ENCODE assay signal across 31 cellular contexts in the genomic region with DNA sequence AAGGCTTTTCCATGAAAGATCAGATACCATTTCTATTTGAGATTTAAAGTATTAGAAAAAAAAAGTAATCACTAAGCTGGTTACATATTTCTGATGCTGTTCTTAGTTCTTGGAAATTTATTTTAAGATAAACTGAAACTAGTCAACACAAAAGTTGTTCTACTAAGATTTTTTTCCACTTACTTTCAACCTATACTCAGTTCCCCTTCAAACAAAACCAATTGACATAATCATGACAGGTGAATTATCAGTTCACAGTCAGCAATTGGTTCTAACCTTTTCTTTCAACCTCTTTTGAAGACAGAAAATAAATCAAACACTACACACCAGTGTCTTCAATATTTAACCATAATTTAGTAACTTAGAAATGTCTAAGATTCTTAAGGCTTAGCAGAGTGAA.
"Had no signal": no experiment of that assay in that cellular context is flagged by ENCODE, and none has a peak within 500 bp of the region (broad histone marks: within the 10 kb centered on the region; RNA-seq: fewer than 3 reads in every experiment).

No MANE protein-coding gene starts in this region.

- H3K79me2 ChIP-seq: parathyroid adenoma had no signal

- ATAC-seq: naive thymus-derived CD8-positive, alpha-beta T cell; natural killer cell treated with Interleukin-12 subunit alpha and Interleukin-12 subunit beta and Interleukin-15 and Interleukin-18, amount 100 ng/mL, for 72 hours; psoas muscle; right cardiac atrium; right lobe of liver; stimulated activated naive CD8-positive, alpha-beta T cell treated with anti-CD3 and anti-CD28 coated beads, Interleukin-15, amount 100 ng/mL, for 72 hours; stimulated activated naive CD8-positive, alpha-beta T cell treated with anti-CD3 and anti-CD28 coated beads, Interleukin-15, Interleukin-2, amounts not matched to agents 100 U/mL and 50 U/mL, for 24 hours had no signal

- H3K4me1 ChIP-seq: neural progenitor cell, parathyroid adenoma, psoas muscle, right lobe of liver, sigmoid colon, spleen, suprapubic skin, testis, tibial artery, transverse colon, upper lobe of left lung had no signal

- H3K27me3 ChIP-seq: neural progenitor cell, ovary, right lobe of liver, sigmoid colon, spleen, suprapubic skin, testis, tibial artery, transverse colon, upper lobe of left lung had no signal

- H3K27ac ChIP-seq: neural progenitor cell, ovary, parathyroid adenoma, psoas muscle, right lobe of liver, sigmoid colon, spleen, suprapubic skin, testis, tibial artery, transverse colon, upper lobe of left lung had no signal

- H3K4me1 Mint-ChIP-seq: nephron progenitor cell; stimulated activated naive CD8-positive, alpha-beta T cell treated with anti-CD3 and anti-CD28 coated beads, Interleukin-15, amount 100 ng/mL, for 72 hours had no signal

- H2AFZ ChIP-seq: neural progenitor cell, parathyroid adenoma had no signal

- H3K4me3 ChIP-seq: neural progenitor cell, ovary, psoas muscle, right lobe of liver, sigmoid colon, smooth muscle cell, spleen, suprapubic skin, testis, tibial artery, transverse colon, upper lobe of left lung had no signal

- H3K4me2 ChIP-seq: neural progenitor cell, smooth muscle cell had no signal

- H3K4me3 Mint-ChIP-seq: naive thymus-derived CD8-positive, alpha-beta T cell; natural killer cell treated with Interleukin-12 subunit alpha and Interleukin-12 subunit beta and Interleukin-15 and Interleukin-18, amount 100 ng/mL, for 72 hours; nephron progenitor cell; neural progenitor cell; stimulated activated naive CD8-positive, alpha-beta T cell treated with anti-CD3 and anti-CD28 coated beads, Interleukin-15, amount 100 ng/mL, for 72 hours had no signal

- FAIRE-seq: urothelium cell line had no signal

- H3K36me3 ChIP-seq: neural progenitor cell, ovary, right lobe of liver, sigmoid colon, spleen, suprapubic skin, tibial artery, transverse colon, upper lobe of left lung had no signal

- DNase-seq: naive B cell; naive thymus-derived CD8-positive, alpha-beta T cell; nephron progenitor cell; occipital lobe; ovary; posterior cingulate gyrus; psoas muscle; right cardiac atrium; right lobe of liver; sigmoid colon; spleen; stimulated activated CD4-positive, alpha-beta T cell treated with anti-CD3 and anti-CD28 coated beads, Interleukin-12 subunit alpha, Interleukin-12 subunit beta, amount 100 ng/mL, for 4 hours; stimulated activated CD4-positive, alpha-beta T cell treated with anti-CD3 and anti-CD28 coated beads, Interleukin-1b, Interleukin-23, amount 100 ng/mL, for 48 hours; stimulated activated CD4-positive, alpha-beta T cell treated with anti-CD3 and anti-CD28 coated beads, Interleukin-4, amount 100 ng/mL, for 1 hour; stimulated activated CD4-positive, alpha-beta T cell treated with anti-CD3 and anti-CD28 coated beads, Interleukin-4, amount 100 ng/mL, for 4 hours; stimulated activated CD8-positive, alpha-beta memory T cell treated with anti-CD3 and anti-CD28 coated beads, Interleukin-4, amount 100 ng/mL, for 48 hours; stimulated activated naive CD4-positive, alpha-beta T cell; stimulated activated naive CD8-positive, alpha-beta T cell treated with anti-CD3 and anti-CD28 coated beads, Interleukin-15, amount 100 ng/mL, for 72 hours; stimulated activated naive CD8-positive, alpha-beta T cell treated with anti-CD3 and anti-CD28 coated beads, Interleukin-15, Interleukin-2, amounts not matched to agents 100 U/mL and 50 U/mL, for 24 hours; substantia nigra; testis; tibial artery; transverse colon; upper lobe of left lung had no signal

- H3K36me3 Mint-ChIP-seq: naive thymus-derived CD8-positive, alpha-beta T cell had no signal

- H3K27me3 Mint-ChIP-seq: naive B cell; naive thymus-derived CD8-positive, alpha-beta T cell; natural killer cell treated with Interleukin-12 subunit alpha and Interleukin-12 subunit beta and Interleukin-15 and Interleukin-18, amount 100 ng/mL, for 72 hours; progenitor cell of endocrine pancreas; stimulated activated naive CD8-positive, alpha-beta T cell treated with anti-CD3 and anti-CD28 coated beads, Interleukin-15, amount 100 ng/mL, for 72 hours had no signal

- H3K9me3 ChIP-seq: ovary, psoas muscle, right lobe of liver, sigmoid colon, suprapubic skin, testis, tibial artery, transverse colon, upper lobe of left lung had no signal

- H3K9ac ChIP-seq: neural progenitor cell, parathyroid adenoma had no signal

- H3K27ac Mint-ChIP-seq: naive thymus-derived CD8-positive, alpha-beta T cell; natural killer cell treated with Interleukin-12 subunit alpha and Interleukin-12 subunit beta and Interleukin-15 and Interleukin-18, amount 100 ng/mL, for 72 hours; nephron progenitor cell; neural progenitor cell; progenitor cell of endocrine pancreas; stimulated activated naive CD8-positive, alpha-beta T cell treated with anti-CD3 and anti-CD28 coated beads, Interleukin-15, amount 100 ng/mL, for 72 hours had no signal
